11 cellular contexts compared by ENCODE assay signal in genomic region chr21:42228709-42229220, GRCh38. TPM values are rescaled to one million over a fixed set of nuclear protein-coding genes. Genes with fewer than 3 reads are reported as not detected.
DNase-seq lines count a peak whose midpoint lies in the region; ATAC-seq and TF ChIP-seq lines count a peak whose summit lies in the region.
"Had no signal": no experiment of that assay in that cellular context is flagged by ENCODE, and none has a peak within 500 bp of the region (broad histone marks: within the 10 kb centered on the region; RNA-seq: fewer than 3 reads in every experiment).

No MANE protein-coding gene starts in this region.

- H3K4me1 Mint-ChIP-seq in activated B cell treated with CpG ODN at 0.5 μM for 24 hours = peaks cover 65% of the 10 kb centered on the region
- H3K4me1 Mint-ChIP-seq in stimulated activated memory B cell treated with anti-CD40 and anti-IgM and Interleukin-4, amounts not matched to agents 10 μg/mL and 1 μg/mL and 100 μg/mL, for 72 hours = peaks cover 43% of the 10 kb centered on the region

- TF ChIP-seq CTCF in activated B cell treated with CpG ODN at 0.5 μM for 24 hours (IDR thresholded peaks at IDR 0.05) (no peak), right atrium auricular region (IDR thresholded peaks at IDR 0.05) (no peak)

- H3K4me1 ChIP-seq in right atrium auricular region = peaks cover 0 to 70% of the 10 kb centered on the region in 2 donors

- H3K27ac ChIP-seq in right atrium auricular region = peak overlapping the region; percentile 69 to 74
- H3K27ac ChIP-seq: parathyroid adenoma had no signal

- ATAC-seq in activated CD4-positive, CD25-positive, alpha-beta regulatory T cell treated with anti-CD3 and anti-CD28 coated beads, Interleukin-2, amount 50 U/mL, for 24 hours = no peak
- no peak for ATAC-seq in activated B cell treated with CpG ODN at 0.5 μM for 24 hours (ENCODE audit: low read depth)
- no peak for ATAC-seq in stimulated activated memory B cell treated with anti-CD40 and anti-IgM and Interleukin-4, amounts not matched to agents 10 μg/mL and 1 μg/mL and 100 μg/mL, for 72 hours
- no peak for ATAC-seq in GM21723 (IDR thresholded peaks at IDR 0.05; ENCODE audit: unreplicated experiment)

- H3K9me3 ChIP-seq in right atrium auricular region = no peaks in the 10 kb centered on the region

- DNase-seq in activated CD4-positive, CD25-positive, alpha-beta regulatory T cell treated with anti-CD3 and anti-CD28 coated beads, Interleukin-2, amount 50 U/mL, for 72 hours = peak; percentile 24
- DNase-seq in activated B cell treated with CpG ODN at 0.5 μM for 24 hours (no peak), right atrium auricular region (ENCODE audit: low spot score) (no peak), NCI-H2029 (lab: John Stamatoyannopoulos, UW) (no peak), G401 (ENCODE audit: low spot score) (no peak)
- DNase-seq: T1000 had no signal

- H3K27me3 ChIP-seq in right atrium auricular region = no peaks in the 10 kb centered on the region

- peaks cover 39% of the 10 kb centered on the region for H3K36me3 Mint-ChIP-seq in activated B cell treated with CpG ODN at 0.5 μM for 24 hours (ENCODE audit: low read depth)
- peaks cover 11% of the 10 kb centered on the region for H3K36me3 Mint-ChIP-seq in stimulated activated memory B cell treated with anti-CD40 and anti-IgM and Interleukin-4, amounts not matched to agents 10 μg/mL and 1 μg/mL and 100 μg/mL, for 72 hours

- no peaks in the 10 kb centered on the region for H3K27me3 Mint-ChIP-seq in activated B cell treated with CpG ODN at 0.5 μM for 24 hours
- no peaks in the 10 kb centered on the region for H3K27me3 Mint-ChIP-seq in stimulated activated memory B cell treated with anti-CD40 and anti-IgM and Interleukin-4, amounts not matched to agents 10 μg/mL and 1 μg/mL and 100 μg/mL, for 72 hours

- no peak overlapping the region for H3K27ac Mint-ChIP-seq in activated B cell treated with CpG ODN at 0.5 μM for 24 hours
- H3K27ac Mint-ChIP-seq in stimulated activated memory B cell treated with anti-CD40 and anti-IgM and Interleukin-4, amounts not matched to agents 10 μg/mL and 1 μg/mL and 100 μg/mL, for 72 hours = peak overlapping the region; percentile 87
- H3K27ac Mint-ChIP-seq: GM23338 had no signal

- CTCF ChIA-PET in activated B cell treated with CpG ODN at 0.5 μM for 24 hours (lab: Charles Lee) = interaction anchor here (0.5 to 2.5 kb wide), 3 partner anchors 30 to 83 kb away, joined by 3 to 7 read pairs (median 3); no protein-coding TSS in a partner anchor

- H3K9me3 Mint-ChIP-seq in activated B cell treated with CpG ODN at 0.5 μM for 24 hours = no peaks in the 10 kb centered on the region
- peaks cover 5% of the 10 kb centered on the region for H3K9me3 Mint-ChIP-seq in stimulated activated memory B cell treated with anti-CD40 and anti-IgM and Interleukin-4, amounts not matched to agents 10 μg/mL and 1 μg/mL and 100 μg/mL, for 72 hours
- H3K9me3 Mint-ChIP-seq: GM23338 had no signal

- in situ Hi-C loops in G401 (cut with HindIII; ENCODE audit: low sequenced_read_pairs) = no loop called here

- POLR2A ChIA-PET in activated B cell treated with CpG ODN at 0.5 μM for 24 hours (lab: Charles Lee) = interaction anchor here (1.1 to 3.8 kb wide), 2 partner anchors 9 to 84 kb away, joined by 3 to 31 read pairs; partner anchors contain the start of gene ABCG1

- H3K4me3 ChIP-seq in right atrium auricular region = no peak overlapping the region
- H3K4me3 ChIP-seq: GM23338 had no signal

- H3K36me3 ChIP-seq in right atrium auricular region = peaks cover 3% of the 10 kb centered on the region

- intact Hi-C loops in activated B cell treated with CpG ODN at 0.5 μM for 24 hours (cut with micrococcal nuclease) = loop anchor here (1.0 to 5.0 kb wide), 3 partner anchors 8 to 309 kb away; no protein-coding TSS in a partner anchor

- peak overlapping the region; percentile 19 for H3K4me3 Mint-ChIP-seq in activated B cell treated with CpG ODN at 0.5 μM for 24 hours
- H3K4me3 Mint-ChIP-seq in stimulated activated memory B cell treated with anti-CD40 and anti-IgM and Interleukin-4, amounts not matched to agents 10 μg/mL and 1 μg/mL and 100 μg/mL, for 72 hours = no peak overlapping the region
- H3K4me3 Mint-ChIP-seq: GM23338 had no signal

RNA-seq across cellular contexts. Expression of gene ABCG1, which starts 9.8 kb away (rescaled TPM):
- total RNA-seq in activated B cell treated with CpG ODN at 0.5 μM for 24 hours (2.3 and 3.4 TPM in 2 replicates), right atrium auricular region (10 to 100 TPM in 1 of 2 donors, 1 to 10 TPM in 1; 7.9 to 12.3 TPM)
- total RNA-seq in G401 (2014; rRNA removed; shearing (Covaris generic)) = 2.0 and 6.0 TPM in 2 replicates
